In the genomic region with DNA sequence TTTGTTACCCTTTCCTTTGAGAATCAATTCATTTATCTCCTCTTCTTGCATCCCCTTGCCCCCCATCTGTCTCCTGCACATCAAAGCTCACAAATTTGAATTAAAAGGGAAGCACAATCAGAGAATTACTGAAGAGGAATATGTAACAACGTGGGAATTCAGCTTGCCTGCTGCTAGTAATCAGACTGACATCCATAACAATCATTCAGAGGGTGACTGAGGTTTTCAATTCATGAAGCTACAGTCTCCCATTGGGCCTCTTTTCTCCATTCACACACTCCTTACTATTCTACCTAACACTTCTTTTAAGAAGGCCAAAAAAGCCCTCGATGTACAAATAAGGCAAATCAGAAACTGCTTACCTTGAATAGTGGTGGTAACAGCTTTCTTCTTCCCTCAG, we compare ENCODE assay signal across 1 cellular context.
TF ChIP-seq lines count a peak whose summit lies in the region.

No MANE protein-coding gene starts in this region.

TF ChIP-seq in GM23338, 12 proteins besides CTCF, POLR2A, EP300 and RAD21 (continued from another document):
- TF ChIP-seq, protein P1, sequence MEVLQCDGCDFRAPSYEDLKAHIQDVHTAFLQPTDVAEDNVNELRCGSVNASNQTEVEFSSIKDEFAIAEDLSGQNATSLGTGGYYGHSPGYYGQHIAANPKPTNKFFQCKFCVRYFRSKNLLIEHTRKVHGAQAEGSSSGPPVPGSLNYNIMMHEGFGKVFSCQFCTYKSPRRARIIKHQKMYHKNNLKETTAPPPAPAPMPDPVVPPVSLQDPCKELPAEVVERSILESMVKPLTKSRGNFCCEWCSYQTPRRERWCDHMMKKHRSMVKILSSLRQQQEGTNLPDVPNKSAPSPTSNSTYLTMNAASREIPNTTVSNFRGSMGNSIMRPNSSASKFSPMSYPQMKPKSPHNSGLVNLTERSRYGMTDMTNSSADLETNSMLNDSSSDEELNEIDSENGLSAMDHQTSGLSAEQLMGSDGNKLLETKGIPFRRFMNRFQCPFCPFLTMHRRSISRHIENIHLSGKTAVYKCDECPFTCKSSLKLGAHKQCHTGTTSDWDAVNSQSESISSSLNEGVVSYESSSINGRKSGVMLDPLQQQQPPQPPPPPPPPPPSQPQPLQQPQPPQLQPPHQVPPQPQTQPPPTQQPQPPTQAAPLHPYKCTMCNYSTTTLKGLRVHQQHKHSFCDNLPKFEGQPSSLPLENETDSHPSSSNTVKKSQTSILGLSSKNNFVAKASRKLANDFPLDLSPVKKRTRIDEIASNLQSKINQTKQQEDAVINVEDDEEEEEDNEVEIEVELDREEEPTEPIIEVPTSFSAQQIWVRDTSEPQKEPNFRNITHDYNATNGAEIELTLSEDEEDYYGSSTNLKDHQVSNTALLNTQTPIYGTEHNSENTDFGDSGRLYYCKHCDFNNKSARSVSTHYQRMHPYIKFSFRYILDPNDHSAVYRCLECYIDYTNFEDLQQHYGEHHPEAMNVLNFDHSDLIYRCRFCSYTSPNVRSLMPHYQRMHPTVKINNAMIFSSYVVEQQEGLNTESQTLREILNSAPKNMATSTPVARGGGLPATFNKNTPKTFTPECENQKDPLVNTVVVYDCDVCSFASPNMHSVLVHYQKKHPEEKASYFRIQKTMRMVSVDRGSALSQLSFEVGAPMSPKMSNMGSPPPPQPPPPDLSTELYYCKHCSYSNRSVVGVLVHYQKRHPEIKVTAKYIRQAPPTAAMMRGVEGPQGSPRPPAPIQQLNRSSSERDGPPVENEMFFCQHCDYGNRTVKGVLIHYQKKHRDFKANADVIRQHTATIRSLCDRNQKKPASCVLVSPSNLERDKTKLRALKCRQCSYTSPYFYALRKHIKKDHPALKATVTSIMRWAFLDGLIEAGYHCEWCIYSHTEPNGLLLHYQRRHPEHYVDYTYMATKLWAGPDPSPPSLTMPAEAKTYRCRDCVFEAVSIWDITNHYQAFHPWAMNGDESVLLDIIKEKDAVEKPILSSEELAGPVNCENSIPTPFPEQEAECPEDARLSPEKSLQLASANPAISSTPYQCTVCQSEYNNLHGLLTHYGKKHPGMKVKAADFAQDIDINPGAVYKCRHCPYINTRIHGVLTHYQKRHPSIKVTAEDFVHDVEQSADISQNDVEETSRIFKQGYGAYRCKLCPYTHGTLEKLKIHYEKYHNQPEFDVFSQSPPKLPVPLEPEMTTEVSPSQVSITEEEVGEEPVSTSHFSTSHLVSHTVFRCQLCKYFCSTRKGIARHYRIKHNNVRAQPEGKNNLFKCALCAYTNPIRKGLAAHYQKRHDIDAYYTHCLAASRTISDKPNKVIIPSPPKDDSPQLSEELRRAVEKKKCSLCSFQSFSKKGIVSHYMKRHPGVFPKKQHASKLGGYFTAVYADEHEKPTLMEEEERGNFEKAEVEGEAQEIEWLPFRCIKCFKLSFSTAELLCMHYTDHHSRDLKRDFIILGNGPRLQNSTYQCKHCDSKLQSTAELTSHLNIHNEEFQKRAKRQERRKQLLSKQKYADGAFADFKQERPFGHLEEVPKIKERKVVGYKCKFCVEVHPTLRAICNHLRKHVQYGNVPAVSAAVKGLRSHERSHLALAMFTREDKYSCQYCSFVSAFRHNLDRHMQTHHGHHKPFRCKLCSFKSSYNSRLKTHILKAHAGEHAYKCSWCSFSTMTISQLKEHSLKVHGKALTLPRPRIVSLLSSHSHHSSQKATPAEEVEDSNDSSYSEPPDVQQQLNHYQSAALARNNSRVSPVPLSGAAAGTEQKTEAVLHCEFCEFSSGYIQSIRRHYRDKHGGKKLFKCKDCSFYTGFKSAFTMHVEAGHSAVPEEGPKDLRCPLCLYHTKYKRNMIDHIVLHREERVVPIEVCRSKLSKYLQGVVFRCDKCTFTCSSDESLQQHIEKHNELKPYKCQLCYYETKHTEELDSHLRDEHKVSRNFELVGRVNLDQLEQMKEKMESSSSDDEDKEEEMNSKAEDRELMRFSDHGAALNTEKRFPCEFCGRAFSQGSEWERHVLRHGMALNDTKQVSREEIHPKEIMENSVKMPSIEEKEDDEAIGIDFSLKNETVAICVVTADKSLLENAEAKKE (CRISPR knock-in tag; IDR thresholded peaks at IDR 0.05), result no peak
- 0 out of 2 replicates have a peak, but pooled peaks have one; percentile 9 for TF ChIP-seq CREB1 (CRISPR knock-in tag; IDR thresholded peaks at IDR 0.05; ENCODE audit: low read depth)
